In genomic region chr7:16764942-16765341, GRCh38 we compare ENCODE assay signal across 2 cellular contexts.
A peak's percentile ranks its signal among the peaks of the same experiment; 100 is the strongest.
TF ChIP-seq lines count a peak whose summit lies in the region.

No MANE protein-coding gene starts in this region.

TF ChIP-seq in HepG2, 621 proteins besides CTCF, POLR2A, EP300 and RAD21:
- TF ChIP-seq ATF3 (CRISPR knock-in tag; IDR thresholded peaks at IDR 0.05), result no peak
- TF ChIP-seq ZNF121 (CRISPR knock-in tag; IDR thresholded peaks at IDR 0.05), result peak; percentile 61

TF ChIP-seq in endothelial cell of umbilical vein, 7 proteins besides CTCF, POLR2A, EP300 and RAD21:
- TF ChIP-seq EZH2 (IDR thresholded peaks at IDR 0.05; ENCODE audit: borderline replicate concordance, low read depth, low read length, severe bottlenecking) (no peak), POLR2AphosphoS5 (IDR thresholded peaks at IDR 0.05; ENCODE audit: insufficient read depth, low read depth, low read length) (no peak), FOS (IDR thresholded peaks at IDR 0.05; ENCODE audit: borderline replicate concordance, insufficient read depth, low read length) (no peak), MYC (IDR thresholded peaks at IDR 0.05; ENCODE audit: low read depth, low read length) (no peak), MAX (IDR thresholded peaks at IDR 0.05; ENCODE audit: insufficient read depth, insufficient read length) (no peak), GATA2 (IDR thresholded peaks at IDR 0.05; ENCODE audit: insufficient read depth, insufficient read length, low read depth, low read length) (no peak), JUN (IDR thresholded peaks at IDR 0.05; ENCODE audit: borderline replicate concordance, insufficient read depth, insufficient read length, low read depth) (no peak)
TF ChIP-seq in endothelial cell of umbilical vein: peak in this region for 0.
